18 cellular contexts compared by ENCODE assay signal in the genomic region with DNA sequence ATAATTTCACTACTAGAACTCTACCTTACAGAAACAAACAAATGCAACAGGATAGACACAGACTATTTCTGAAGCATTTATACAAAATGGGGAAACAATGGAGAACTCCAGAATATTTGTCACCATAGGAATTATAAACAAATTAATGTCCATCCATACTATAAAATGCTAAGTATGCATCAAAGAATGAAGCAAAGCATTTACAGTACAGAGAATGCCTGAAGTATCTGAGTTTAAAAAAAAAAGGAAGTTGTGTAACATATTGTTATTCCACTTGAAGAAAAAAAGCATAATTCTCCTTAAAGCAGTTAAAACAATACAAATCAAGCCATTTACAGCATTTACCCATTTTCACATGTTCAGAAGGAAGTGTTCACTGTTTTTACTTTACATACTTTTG. TPM values are rescaled to one million over a fixed set of nuclear protein-coding genes. Genes with fewer than 3 reads are reported as not detected.
DNase-seq lines count a peak whose midpoint lies in the region; ATAC-seq, FAIRE-seq and TF ChIP-seq lines count a peak whose summit lies in the region.
"Had no signal": no experiment of that assay in that cellular context is flagged by ENCODE, and none has a peak within 500 bp of the region (broad histone marks: within the 10 kb centered on the region; RNA-seq: fewer than 3 reads in every experiment).

No MANE protein-coding gene starts in this region.

- H3K4me2 ChIP-seq in IMR-90 (ENCODE audit: low read depth, low read length) = peak overlapping the region; percentile 59; the same call in 1 of the 2 replicates
- H3K4me2 ChIP-seq: PC-9 had no signal

- no peak for TF ChIP-seq RAD21 in IMR-90 (IDR thresholded peaks at IDR 0.05; ENCODE audit: low read length)

- H2AK5ac ChIP-seq in IMR-90 (ENCODE audit: low read depth, low read length) = 0 out of 2 replicates have a peak overlapping the region, but pooled peaks have one; percentile 23

- H4K8ac ChIP-seq in IMR-90 (ENCODE audit: low read depth in 2 of 2, low read length in 2 of 2) = peak overlapping the region in 1 of 2 experiments; percentile 76; a peak in 1 of 4 replicates

- no peak overlapping the region for H3K4me3 ChIP-seq in IMR-90 (ENCODE audit: insufficient read depth, low read depth, low read length)
- H3K4me3 ChIP-seq in adipocyte (ENCODE audit: low read length) = no peak overlapping the region
- H3K4me3 ChIP-seq: PC-9, SJCRH30 had no signal

- no peak for TF ChIP-seq CTCF in IMR-90 (conservative IDR thresholded peaks at IDR 0.05; ENCODE audit: low read depth, low read length)

- H3K9me3 ChIP-seq in IMR-90 (ENCODE audit: control insufficient read depth, insufficient read depth, low read length) (no peaks in the 10 kb centered on the region), adipocyte (ENCODE audit: control insufficient read depth, low read length) (no peaks in the 10 kb centered on the region)
- H3K9me3 ChIP-seq: SJCRH30 had no signal

- H3K4ac ChIP-seq in IMR-90 (ENCODE audit: low read depth, low read length) = peak overlapping the region; percentile 86; the same call in 1 of the 2 replicates

- 0 out of 2 replicates have a peak overlapping the region, but pooled peaks have one; percentile 57 for H3K14ac ChIP-seq in IMR-90 (replicated peaks; ENCODE audit: low read depth, low read length)

- CTCF ChIA-PET in IMR-90 (lab: Yijun Ruan, JAX) = no interaction called here

- H3K23ac ChIP-seq in IMR-90 (ENCODE audit: low read depth, low read length) = no peak overlapping the region; the same call in 1 of the 2 replicates

- H2BK5ac ChIP-seq in IMR-90 (ENCODE audit: low read depth, low read length, poor library complexity, severe bottlenecking) = peak overlapping the region; percentile 99

- no peaks in the 10 kb centered on the region for H4K20me1 ChIP-seq in IMR-90 (ENCODE audit: insufficient read depth, low read length)

- peak overlapping the region; percentile 87; the same call in 1 of the 2 replicates for H3K27ac ChIP-seq in IMR-90 (ENCODE audit: insufficient read depth, low read length)
- H3K27ac ChIP-seq: PC-9, SJCRH30 had no signal

- POLR2A ChIA-PET in IMR-90 (lab: Charles Lee; ENCODE audit: unreplicated experiment) = no interaction called here

- no peaks in the 10 kb centered on the region for H3K27me3 ChIP-seq in IMR-90 (ENCODE audit: control insufficient read depth, insufficient read depth, low read length)
- H3K27me3 ChIP-seq in adipocyte (replicated peaks; ENCODE audit: control insufficient read depth, insufficient read depth, low read length) = no peaks in the 10 kb centered on the region
- H3K27me3 ChIP-seq: SJCRH30 had no signal

- peak overlapping the region; percentile 31; the same call in 1 of the 2 replicates for H4K91ac ChIP-seq in IMR-90 (ENCODE audit: insufficient read depth, low read depth, low read length)

- no peak overlapping the region for H3K56ac ChIP-seq in IMR-90 (ENCODE audit: extremely low read depth, insufficient read depth, low read length)

- no peak for TF ChIP-seq POLR2A in IMR-90 (IDR thresholded peaks at IDR 0.05; ENCODE audit: low read depth, low read length)

- H2AK9ac ChIP-seq in IMR-90 (replicated peaks; ENCODE audit: low read depth, low read length, poor library complexity) = no peak overlapping the region

- in situ Hi-C loops in IMR-90 (cut with MboI; ENCODE audit: low sequenced_read_pairs) = loop anchor here (25.0 kb wide), 3 partner anchors 692 to 1442 kb away; no protein-coding TSS in a partner anchor

- H2BK120ac ChIP-seq in IMR-90 (ENCODE audit: low read depth, low read length) = peak overlapping the region; percentile 93

- BruUV-seq in IMR-90 (replicated peaks; lab: Mats Ljungman, UMichigan) = no TSS peak

- peaks cover 2 to 32% of the 10 kb centered on the region in 2 experiments; a peak in 2 of 4 replicates for H3K79me1 ChIP-seq in IMR-90 (ENCODE audit: low read depth in 1 of 2, low read length in 2 of 2)

- H3K9me1 ChIP-seq in IMR-90 (ENCODE audit: insufficient read depth, low read length) = peaks cover 13% of the 10 kb centered on the region

- 0 out of 3 replicates have a peak overlapping the region, but pooled peaks have one; percentile 10 for H2BK15ac ChIP-seq in IMR-90 (ENCODE audit: low read depth, low read length)

- FAIRE-seq in urothelium cell line (lab: Jason Lieb, UNC) = no peak
- FAIRE-seq: HepG2 had no signal

- peaks cover 12% of the 10 kb centered on the region for H3K36me3 ChIP-seq in IMR-90 (ENCODE audit: control insufficient read depth, insufficient read depth, low read length)
- H3K36me3 ChIP-seq in adipocyte (ENCODE audit: control insufficient read depth, insufficient read depth, low read length, severe bottlenecking) = peaks cover 55% of the 10 kb centered on the region

- dilution Hi-C loops in IMR-90 (cut with HindIII; ENCODE audit: low sequenced_read_pairs, unreplicated experiment) = no loop called here

- peak overlapping the region; percentile 34; the same call in 1 of the 2 replicates for H3K9ac ChIP-seq in IMR-90 (ENCODE audit: low read depth, low read length)
- no peak overlapping the region for H3K9ac ChIP-seq in adipocyte (ENCODE audit: low read length)

- ATAC-seq in IMR-90 (ENCODE audit: low read depth) (peak; percentile 5), GM21526 (IDR thresholded peaks at IDR 0.05; ENCODE audit: low FRiP score, unreplicated experiment) (no peak), GM18517 (IDR thresholded peaks at IDR 0.05; ENCODE audit: unreplicated experiment) (no peak)
- ATAC-seq: HepG2 had no signal

- peaks cover 22% of the 10 kb centered on the region for H3K4me1 ChIP-seq in IMR-90 (ENCODE audit: control insufficient read depth, insufficient read depth, low read length)
- H3K4me1 ChIP-seq in adipocyte (ENCODE audit: control insufficient read depth, insufficient read depth, low read length) = peaks cover 16% of the 10 kb centered on the region
- H3K4me1 ChIP-seq: SJCRH30 had no signal

- peak overlapping the region; percentile 79; the same call in 1 of the 2 replicates for H3K18ac ChIP-seq in IMR-90 (ENCODE audit: low read depth, low read length)

- peak overlapping the region; percentile 84 for H4K5ac ChIP-seq in IMR-90 (ENCODE audit: low read depth, low read length)

- H2AFZ ChIP-seq in IMR-90 (replicated peaks; ENCODE audit: low read length, poor library complexity) = no peak overlapping the region
- H2AFZ ChIP-seq: PC-9 had no signal

- intact Hi-C loops in IMR-90 (cut with micrococcal nuclease) = loop anchor here (5.0 kb wide), 1 partner anchor 117 kb away; no protein-coding TSS in a partner anchor

- H2BK20ac ChIP-seq in IMR-90 (ENCODE audit: low read depth, low read length) = peak overlapping the region; percentile 69; the same call in 1 of the 2 replicates

- DNase-seq in AML-193 (lab: John Stamatoyannopoulos, UW) (peak; percentile 11 to 16), IMR-90 (no peak), adipocyte (ENCODE audit: low read depth) (peak; percentile 56), iris pigment epithelial cell (ENCODE audit: low read depth) (peak; percentile 49), urothelium cell line (ENCODE audit: low spot score) (no peak)
- DNase-seq: COR-L47; HCEC 1CT; Karpas-422; NCI-H1436; NCI-H2029; NCI-H2171; NCI-H446; NK-92 treated with Interleukin-12 subunit alpha and Interleukin-12 subunit beta, amount 100 ng/mL, for 24 hours; PC-9; SJCRH30 had no signal

TF ChIP-seq in IMR-90, 13 proteins besides CTCF, POLR2A, EP300 and RAD21:
- TF ChIP-seq CEBPB (IDR thresholded peaks at IDR 0.05; ENCODE audit: low read depth, low read length) (peak; percentile 57; the same call in 1 of the 2 replicates), FOS (IDR thresholded peaks at IDR 0.05; ENCODE audit: low read depth, low read length) (no peak)
TF ChIP-seq in IMR-90: peak in this region for 1.

RNA-seq across cellular contexts. Expression of a gene that starts 53.0 kb away (rescaled TPM):
- total RNA-seq in IMR-90 (2012; rRNA removed) = 36.4 and 41.4 TPM in 2 replicates
- 36.5 and 39.6 TPM in 2 replicates for polyA plus RNA-seq in IMR-90 (2012; rRNA removed)
- polyA plus RNA-seq in IMR-90 (2012; cell fraction: cytosol; rRNA removed) = 6.8 and 22.8 TPM in 2 replicates
- polyA plus RNA-seq in IMR-90 (2012; cell fraction: nucleus; rRNA removed; ENCODE audit: low replicate concordance) = 24.8 and 75.9 TPM in 2 replicates

RNA-seq across cellular contexts. Expression of a gene that starts 53.2 kb away (rescaled TPM):
- total RNA-seq in IMR-90 (2012; rRNA removed) = 19.9 and 23.3 TPM in 2 replicates
- 8.6 and 11.2 TPM in 2 replicates for polyA plus RNA-seq in IMR-90 (2012; rRNA removed)
- 2.2 and 2.6 TPM in 2 replicates for polyA plus RNA-seq in IMR-90 (2012; cell fraction: cytosol; rRNA removed)
- polyA plus RNA-seq in IMR-90 (2012; cell fraction: nucleus; rRNA removed; ENCODE audit: low replicate concordance) = 2.3 and 7.9 TPM in 2 replicates

Comparison
In these comparisons a context has a peak if more than half of its experiments do, and no peak if none do; other contexts are left out.
1. DNase-seq: peak in AML-193 (2 of 2), adipocyte (single experiment) and iris pigment epithelial cell (single experiment); none in IMR-90 (single experiment) and urothelium cell line (single experiment).